Comparison of ENCODE assay signal across 9 cellular contexts in the genomic region with DNA sequence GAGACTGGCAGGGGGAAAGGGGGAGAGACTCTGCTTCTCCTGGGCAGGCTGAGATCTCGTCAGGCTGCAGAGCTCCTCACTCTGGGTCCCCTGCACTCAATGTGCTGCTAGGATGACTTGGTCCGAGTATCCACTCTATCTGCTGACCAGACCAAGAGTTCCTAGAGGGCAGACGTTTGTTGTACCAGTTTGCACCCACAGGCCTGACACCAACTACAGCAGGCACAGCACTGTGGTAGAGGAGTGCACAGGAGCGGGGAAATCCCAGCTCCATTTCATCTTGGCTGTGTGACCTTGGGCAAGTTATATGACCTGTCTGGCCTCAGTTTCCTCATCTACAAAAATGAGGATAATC. TPM values are rescaled to one million over a fixed set of nuclear protein-coding genes. Genes with fewer than 3 reads are reported as not detected.
A peak's percentile ranks its signal among the peaks of the same experiment; 100 is the strongest.
DNase-seq lines count a peak whose midpoint lies in the region; ATAC-seq, FAIRE-seq and TF ChIP-seq lines count a peak whose summit lies in the region.
"Had no signal": no experiment of that assay in that cellular context is flagged by ENCODE, and none has a peak within 500 bp of the region (broad histone marks: within the 10 kb centered on the region; RNA-seq: fewer than 3 reads in every experiment).

No MANE protein-coding gene starts in this region.

- no peak for FAIRE-seq in small intestine (lab: Jason Lieb, UNC)

- no peaks in the 10 kb centered on the region for H3K27me3 ChIP-seq in right cardiac atrium (ENCODE audit: control insufficient read depth, insufficient read depth)
- no peaks in the 10 kb centered on the region for H3K27me3 ChIP-seq in small intestine (ENCODE audit: control insufficient read depth in 2 of 2, insufficient read depth in 2 of 2, low read length in 2 of 2)
- no peaks in the 10 kb centered on the region for H3K27me3 ChIP-seq in tibial nerve

- no peak for TF ChIP-seq EP300 in tibial nerve (IDR thresholded peaks at IDR 0.05)

- H3K36me3 Mint-ChIP-seq in activated T-helper 2 cell treated with anti-CD3 and anti-CD28 coated beads, Interferon-gamma antibody, Interleukin-2, Interleukin-4, amounts not matched to agents 10 μg/mL and 5 μg/mL and 100 μg/mL, durations not matched to agents 14 hours and 24 hours and 36 hours (ENCODE audit: low read depth), result peaks cover 56% of the 10 kb centered on the region

- H3K27ac ChIP-seq in KOPT-K1 (ENCODE audit: low read depth, low read length, poor library complexity, severe bottlenecking), result peak overlapping the region; percentile 68
- peak overlapping the region; percentile 87 for H3K27ac ChIP-seq in right cardiac atrium (ENCODE audit: low read length)
- H3K27ac ChIP-seq in small intestine (ENCODE audit: low read depth in 1 of 2, low read length in 1 of 2), result peak overlapping the region; percentile 98
- peak overlapping the region in 2 of 4 donors; percentile 22 to 71 for H3K27ac ChIP-seq in tibial nerve

- H3K4me1 ChIP-seq in right cardiac atrium (ENCODE audit: control insufficient read depth, insufficient read depth, low read length) (peaks cover 60% of the 10 kb centered on the region), small intestine (ENCODE audit: control insufficient read depth in 2 of 2, insufficient read depth in 1 of 2, low read depth in 1 of 2, low read length in 1 of 2) (peaks cover 52 to 53% of the 10 kb centered on the region in 2 donors), tibial nerve (peaks cover 0 to 84% (median 66%) of the 10 kb centered on the region in 4 donors)

- WGBS in right cardiac atrium, result 68% methylated on average over 4 of the region's 4 CpGs
- WGBS in small intestine, 3 donors, result 27 to 59% (median 46%) methylated on average over 4 of the region's 4 CpGs
- 79 to 82% methylated on average over 4 of the region's 4 CpGs for WGBS in tibial nerve, 2 donors

- TF ChIP-seq POLR2A in tibial nerve (IDR thresholded peaks at IDR 0.05), result no peak

- H3K9me3 Mint-ChIP-seq in activated T-helper 2 cell treated with anti-CD3 and anti-CD28 coated beads, Interferon-gamma antibody, Interleukin-2, Interleukin-4, amounts not matched to agents 10 μg/mL and 5 μg/mL and 100 μg/mL, durations not matched to agents 14 hours and 24 hours and 36 hours, result no peaks in the 10 kb centered on the region

- DNase-seq in activated T-helper 2 cell treated with anti-CD3 and anti-CD28 coated beads, Interferon-gamma antibody, Interleukin-2, Interleukin-4, amounts not matched to agents 10 μg/mL and 5 μg/mL and 100 μg/mL, durations not matched to agents 14 hours and 24 hours and 36 hours (ENCODE audit: low spot score), result no peak
- no peak for DNase-seq in right cardiac atrium
- DNase-seq in small intestine, result no peak
- DNase-seq in inferior parietal cortex (ENCODE audit: extremely low spot score), result no peak
- no peak for DNase-seq in tibial nerve (ENCODE audit: low spot score in 2 of 2)
- no peak for DNase-seq in H4 (ENCODE audit: low spot score)
- DNase-seq: NCI-H1417 had no signal

- no peak for TF ChIP-seq CTCF in tibial nerve (IDR thresholded peaks at IDR 0.05)

- peak overlapping the region; percentile 74 for H3K4me3 Mint-ChIP-seq in activated T-helper 2 cell treated with anti-CD3 and anti-CD28 coated beads, Interferon-gamma antibody, Interleukin-2, Interleukin-4, amounts not matched to agents 10 μg/mL and 5 μg/mL and 100 μg/mL, durations not matched to agents 14 hours and 24 hours and 36 hours (ENCODE audit: low read depth)

- intact Hi-C loops in activated T-helper 2 cell treated with anti-CD3 and anti-CD28 coated beads, Interferon-gamma antibody, Interleukin-2, Interleukin-4, amounts not matched to agents 10 μg/mL and 5 μg/mL and 100 μg/mL, durations not matched to agents 14 hours and 24 hours and 36 hours (cut with micrococcal nuclease), result no loop called here
- intact Hi-C loops in right cardiac atrium (cut with DNase I), result no loop called here

- no peaks in the 10 kb centered on the region for H3K27me3 Mint-ChIP-seq in activated T-helper 2 cell treated with anti-CD3 and anti-CD28 coated beads, Interferon-gamma antibody, Interleukin-2, Interleukin-4, amounts not matched to agents 10 μg/mL and 5 μg/mL and 100 μg/mL, durations not matched to agents 14 hours and 24 hours and 36 hours (ENCODE audit: low read depth)

- peaks cover 6% of the 10 kb centered on the region for H3K9me3 ChIP-seq in KOPT-K1 (ENCODE audit: insufficient read depth, low read length, poor library complexity, severe bottlenecking)
- H3K9me3 ChIP-seq in right cardiac atrium (ENCODE audit: control insufficient read depth, low read length), result no peaks in the 10 kb centered on the region
- no peaks in the 10 kb centered on the region for H3K9me3 ChIP-seq in small intestine (ENCODE audit: control insufficient read depth, low read depth)
- no peaks in the 10 kb centered on the region for H3K9me3 ChIP-seq in tibial nerve

- H3K4me3 ChIP-seq in right cardiac atrium (ENCODE audit: low read length) (no peak overlapping the region), small intestine (ENCODE audit: low read depth in 1 of 2, low read length in 2 of 2) (no peak overlapping the region), tibial nerve (no peak overlapping the region)

- peaks cover 81% of the 10 kb centered on the region for H3K4me1 Mint-ChIP-seq in activated T-helper 2 cell treated with anti-CD3 and anti-CD28 coated beads, Interferon-gamma antibody, Interleukin-2, Interleukin-4, amounts not matched to agents 10 μg/mL and 5 μg/mL and 100 μg/mL, durations not matched to agents 14 hours and 24 hours and 36 hours (ENCODE audit: low read depth)

- peak overlapping the region; percentile 97 for H3K27ac Mint-ChIP-seq in activated T-helper 2 cell treated with anti-CD3 and anti-CD28 coated beads, Interferon-gamma antibody, Interleukin-2, Interleukin-4, amounts not matched to agents 10 μg/mL and 5 μg/mL and 100 μg/mL, durations not matched to agents 14 hours and 24 hours and 36 hours

- ATAC-seq in right cardiac atrium, result no peak
- no peak for ATAC-seq in GM19463 (IDR thresholded peaks at IDR 0.05; ENCODE audit: unreplicated experiment)

- H3K36me3 ChIP-seq in KOPT-K1 (ENCODE audit: insufficient read depth, low read length), result peaks cover 31% of the 10 kb centered on the region
- H3K36me3 ChIP-seq in small intestine (ENCODE audit: control insufficient read depth in 2 of 2, insufficient read depth in 2 of 2, low read length in 2 of 2), result no peaks in the 10 kb centered on the region
- H3K36me3 ChIP-seq in tibial nerve, result peaks cover 0 to 11% (median 0%) of the 10 kb centered on the region in 3 donors

RNA-seq across cellular contexts. Expression of a gene that starts 29.0 kb away (rescaled TPM):
- 65.3 and 69.2 TPM in 2 replicates for total RNA-seq in activated T-helper 2 cell treated with anti-CD3 and anti-CD28 coated beads, Interferon-gamma antibody, Interleukin-2, Interleukin-4, amounts not matched to agents 10 μg/mL and 5 μg/mL and 100 μg/mL, durations not matched to agents 14 hours and 24 hours and 36 hours
- 10 to 100 TPM; 31.2 to 37.7 (median 34.2) TPM for total RNA-seq in right cardiac atrium
- 58.0 TPM for polyA plus RNA-seq in right cardiac atrium
- 10 to 100 TPM; 73.3 to 84.5 (median 78.6) TPM for polyA plus RNA-seq in small intestine
- 10 to 100 TPM; 36.9 to 59.4 (median 50.2) TPM for total RNA-seq in tibial nerve
- 15.1 and 16.0 TPM in 2 replicates for total RNA-seq in H4 (2014; rRNA removed; shearing (Covaris generic))

RNA-seq across cellular contexts. Expression of a gene that starts 31.9 kb away (rescaled TPM):
- 120 and 129 TPM in 2 replicates for total RNA-seq in activated T-helper 2 cell treated with anti-CD3 and anti-CD28 coated beads, Interferon-gamma antibody, Interleukin-2, Interleukin-4, amounts not matched to agents 10 μg/mL and 5 μg/mL and 100 μg/mL, durations not matched to agents 14 hours and 24 hours and 36 hours
- total RNA-seq in right cardiac atrium, result 10 to 100 TPM; 15.9 to 20.1 (median 17.3) TPM
- 13.7 TPM for polyA plus RNA-seq in right cardiac atrium
- polyA plus RNA-seq in small intestine, result 10 to 100 TPM; 32.7 to 55.9 (median 50.5) TPM
- total RNA-seq in tibial nerve, result 10 to 100 TPM; 25.3 to 92.1 (median 26.6) TPM
- 3.3 and 4.0 TPM in 2 replicates for total RNA-seq in H4 (2014; rRNA removed; shearing (Covaris generic))
